Comparison of ENCODE assay signal across 2 cellular contexts in genomic region chr15:28990390-28990789, GRCh38.
TF ChIP-seq lines count a peak whose summit lies in the region.

No MANE protein-coding gene starts in this region.

TF ChIP-seq in SK-N-SH treated with all-trans-retinoic acid at 6 μM for 48 hours, 23 proteins besides CTCF, POLR2A, EP300 and RAD21 (continued from another document):
- TF ChIP-seq, protein P1, sequence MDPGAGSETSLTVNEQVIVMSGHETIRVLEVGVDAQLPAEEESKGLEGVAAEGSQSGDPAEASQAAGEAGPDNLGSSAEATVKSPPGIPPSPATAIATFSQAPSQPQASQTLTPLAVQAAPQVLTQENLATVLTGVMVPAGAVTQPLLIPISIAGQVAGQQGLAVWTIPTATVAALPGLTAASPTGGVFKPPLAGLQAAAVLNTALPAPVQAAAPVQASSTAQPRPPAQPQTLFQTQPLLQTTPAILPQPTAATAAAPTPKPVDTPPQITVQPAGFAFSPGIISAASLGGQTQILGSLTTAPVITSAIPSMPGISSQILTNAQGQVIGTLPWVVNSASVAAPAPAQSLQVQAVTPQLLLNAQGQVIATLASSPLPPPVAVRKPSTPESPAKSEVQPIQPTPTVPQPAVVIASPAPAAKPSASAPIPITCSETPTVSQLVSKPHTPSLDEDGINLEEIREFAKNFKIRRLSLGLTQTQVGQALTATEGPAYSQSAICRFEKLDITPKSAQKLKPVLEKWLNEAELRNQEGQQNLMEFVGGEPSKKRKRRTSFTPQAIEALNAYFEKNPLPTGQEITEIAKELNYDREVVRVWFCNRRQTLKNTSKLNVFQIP (CRISPR knock-in tag; IDR thresholded peaks at IDR 0.05; ENCODE audit: borderline replicate concordance, low read depth), result no peak
- 0 out of 2 replicates have a peak, but pooled peaks have one; percentile 38 for TF ChIP-seq TSHZ2 (CRISPR knock-in tag; IDR thresholded peaks at IDR 0.05)
- TF ChIP-seq RARB (CRISPR knock-in tag; IDR thresholded peaks at IDR 0.05), result no peak
- no peak for TF ChIP-seq BACH2 (CRISPR knock-in tag; IDR thresholded peaks at IDR 0.05; ENCODE audit: borderline replicate concordance)
- TF ChIP-seq TOX (CRISPR knock-in tag; IDR thresholded peaks at IDR 0.05; ENCODE audit: borderline replicate concordance), result no peak
- TF ChIP-seq OSR1 (CRISPR knock-in tag; IDR thresholded peaks at IDR 0.05), result no peak
- no peak for TF ChIP-seq ZNF70 (CRISPR knock-in tag; IDR thresholded peaks at IDR 0.05)
- TF ChIP-seq ISL1 (CRISPR knock-in tag; IDR thresholded peaks at IDR 0.05), result no peak
- no peak for TF ChIP-seq PPARA (CRISPR knock-in tag; IDR thresholded peaks at IDR 0.05; ENCODE audit: borderline replicate concordance)
- no peak for TF ChIP-seq ESRRG (CRISPR knock-in tag; IDR thresholded peaks at IDR 0.05)
- TF ChIP-seq, protein P2, sequence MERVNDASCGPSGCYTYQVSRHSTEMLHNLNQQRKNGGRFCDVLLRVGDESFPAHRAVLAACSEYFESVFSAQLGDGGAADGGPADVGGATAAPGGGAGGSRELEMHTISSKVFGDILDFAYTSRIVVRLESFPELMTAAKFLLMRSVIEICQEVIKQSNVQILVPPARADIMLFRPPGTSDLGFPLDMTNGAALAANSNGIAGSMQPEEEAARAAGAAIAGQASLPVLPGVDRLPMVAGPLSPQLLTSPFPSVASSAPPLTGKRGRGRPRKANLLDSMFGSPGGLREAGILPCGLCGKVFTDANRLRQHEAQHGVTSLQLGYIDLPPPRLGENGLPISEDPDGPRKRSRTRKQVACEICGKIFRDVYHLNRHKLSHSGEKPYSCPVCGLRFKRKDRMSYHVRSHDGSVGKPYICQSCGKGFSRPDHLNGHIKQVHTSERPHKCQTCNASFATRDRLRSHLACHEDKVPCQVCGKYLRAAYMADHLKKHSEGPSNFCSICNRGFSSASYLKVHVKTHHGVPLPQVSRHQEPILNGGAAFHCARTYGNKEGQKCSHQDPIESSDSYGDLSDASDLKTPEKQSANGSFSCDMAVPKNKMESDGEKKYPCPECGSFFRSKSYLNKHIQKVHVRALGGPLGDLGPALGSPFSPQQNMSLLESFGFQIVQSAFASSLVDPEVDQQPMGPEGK (CRISPR knock-in tag; IDR thresholded peaks at IDR 0.05; ENCODE audit: borderline replicate concordance), result no peak
- peak; percentile 77 for TF ChIP-seq TCF4 (CRISPR knock-in tag; IDR thresholded peaks at IDR 0.05; ENCODE audit: borderline replicate concordance)
- peak; percentile 48; the same call in 1 of the 2 replicates for TF ChIP-seq CSRNP3 (CRISPR knock-in tag; IDR thresholded peaks at IDR 0.05)
- TF ChIP-seq GLIS3 (CRISPR knock-in tag; IDR thresholded peaks at IDR 0.05), result no peak
- TF ChIP-seq ZFP3 (CRISPR knock-in tag; IDR thresholded peaks at IDR 0.05), result no peak
- TF ChIP-seq ZNF565 (CRISPR knock-in tag; conservative IDR thresholded peaks at IDR 0.05; ENCODE audit: low read depth), result no peak

TF ChIP-seq in K562, 482 proteins besides CTCF, POLR2A, EP300 and RAD21 (continued from another document):
- TF ChIP-seq MTA3 (IDR thresholded peaks at IDR 0.05; ENCODE audit: borderline replicate concordance) (no peak), ZNF79 (CRISPR knock-in tag; IDR thresholded peaks at IDR 0.05; ENCODE audit: low read depth) (no peak), CBFA2T3 (IDR thresholded peaks at IDR 0.05) (peak; percentile 30; the same call in 1 of the 2 replicates), BDP1 (IDR thresholded peaks at IDR 0.05; ENCODE audit: insufficient read depth, insufficient read length) (no peak)
- TF ChIP-seq, protein P3, sequence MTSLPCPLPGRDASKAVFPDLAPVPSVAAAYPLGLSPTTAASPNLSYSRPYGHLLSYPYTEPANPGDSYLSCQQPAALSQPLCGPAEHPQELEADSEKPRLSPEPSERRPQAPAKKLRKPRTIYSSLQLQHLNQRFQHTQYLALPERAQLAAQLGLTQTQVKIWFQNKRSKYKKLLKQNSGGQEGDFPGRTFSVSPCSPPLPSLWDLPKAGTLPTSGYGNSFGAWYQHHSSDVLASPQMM (CRISPR knock-in tag; IDR thresholded peaks at IDR 0.05), result no peak
